3 cellular contexts compared by ENCODE assay signal in the genomic region with DNA sequence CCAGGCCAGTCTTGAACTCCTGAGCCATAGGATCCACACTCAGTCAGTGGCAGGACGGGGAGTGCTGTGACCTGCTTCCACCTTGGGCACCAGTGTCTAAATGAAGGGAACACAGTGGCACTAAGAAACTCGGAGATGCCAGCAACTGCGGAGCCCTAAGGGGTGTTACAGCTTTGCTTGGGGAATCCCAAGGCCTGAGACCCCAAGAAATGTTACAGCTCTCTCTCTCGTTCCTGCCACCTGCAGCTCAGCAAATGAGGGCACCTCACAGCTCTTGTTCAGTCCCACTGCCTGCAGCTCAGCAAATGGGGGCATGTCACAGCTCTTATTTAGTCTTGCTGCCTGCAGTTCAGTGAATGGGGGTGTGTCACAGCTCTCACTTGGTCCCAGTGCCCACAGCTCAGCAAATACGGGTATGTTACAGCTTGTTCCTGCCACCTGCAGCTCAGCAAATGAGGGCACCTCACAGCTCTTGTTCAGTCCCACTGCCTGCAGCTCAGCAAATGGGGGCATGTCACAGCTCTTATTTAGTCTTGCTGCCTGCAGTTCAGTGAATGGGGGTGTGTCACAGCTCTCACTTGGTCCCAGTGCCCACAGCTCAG. TPM values are rescaled to one million over a fixed set of nuclear protein-coding genes. Genes with fewer than 3 reads are reported as not detected.
"Had no signal": no experiment of that assay in that cellular context is flagged by ENCODE, and none has a peak within 500 bp of the region (broad histone marks: within the 10 kb centered on the region; RNA-seq: fewer than 3 reads in every experiment).

No MANE protein-coding gene starts in this region.

RNA-seq across cellular contexts. Expression of a gene that starts 2.5 kb away (rescaled TPM):
- total RNA-seq: ascending aorta, endothelial cell of umbilical vein, pulmonary artery endothelial cell had no signal
- polyA plus RNA-seq: endothelial cell of umbilical vein had no signal

RNA-seq across cellular contexts. Expression of a gene that starts 24.9 kb away (rescaled TPM):
- total RNA-seq: ascending aorta, endothelial cell of umbilical vein, pulmonary artery endothelial cell had no signal
- polyA plus RNA-seq: endothelial cell of umbilical vein had no signal
